In the genomic region with DNA sequence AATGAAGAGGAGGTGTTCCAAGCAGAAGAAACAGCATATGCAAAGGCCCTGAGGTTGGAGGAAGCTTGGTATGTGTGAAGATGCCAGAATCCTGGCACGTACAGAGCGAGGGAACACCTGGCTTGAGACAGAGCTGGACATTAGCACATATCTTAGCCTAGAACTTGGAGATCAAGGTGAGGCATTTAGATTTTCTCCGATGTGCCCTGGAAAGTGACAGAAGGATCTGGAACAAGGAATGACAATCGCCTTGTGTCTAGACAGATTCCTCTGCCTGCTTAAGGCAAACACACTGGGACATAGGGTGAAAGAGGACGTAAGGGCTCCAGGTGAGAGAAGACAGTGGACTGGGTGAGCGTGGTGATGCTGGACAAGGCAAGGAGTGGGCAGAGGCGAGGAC, we compare ENCODE assay signal across 7 cellular contexts. TPM values are rescaled to one million over a fixed set of nuclear protein-coding genes. Genes with fewer than 3 reads are reported as not detected.
"Had no signal": no experiment of that assay in that cellular context is flagged by ENCODE, and none has a peak within 500 bp of the region (broad histone marks: within the 10 kb centered on the region; RNA-seq: fewer than 3 reads in every experiment).

No MANE protein-coding gene starts in this region.

- DNase-seq: H9, HCEC 1CT, HFFc6, KBM-7 had no signal

- H3K4me1 Mint-ChIP-seq: GM23338, IgD-negative memory B cell had no signal

- H3K9me3 Mint-ChIP-seq: GM23338 had no signal

- H3K4me3 ChIP-seq: GM23338 had no signal

- ATAC-seq: GM23338 had no signal

- H3K27ac Mint-ChIP-seq: GM23338, HFFc6, IgD-negative memory B cell had no signal

- H3K36me3 Mint-ChIP-seq: IgD-negative memory B cell had no signal

- H3K4me3 Mint-ChIP-seq: GM23338, H9, HFFc6, IgD-negative memory B cell had no signal

RNA-seq across cellular contexts. Expression of a gene that starts 32.2 kb away (rescaled TPM):
- total RNA-seq: HFFc6, HT-29 had no signal
- polyA plus RNA-seq: IgD-negative memory B cell had no signal
